Comparison of ENCODE assay signal across 3 cellular contexts in genomic region chr12:109274381-109274780, GRCh38.
TF ChIP-seq lines count a peak whose summit lies in the region.

No MANE protein-coding gene starts in this region.

TF ChIP-seq in HepG2, 621 proteins besides CTCF, POLR2A, EP300 and RAD21:
- TF ChIP-seq ZNF121 (CRISPR knock-in tag; IDR thresholded peaks at IDR 0.05): peak; percentile 54; the same call in 1 of the 2 replicates
- no peak for TF ChIP-seq REXO4 (CRISPR knock-in tag; IDR thresholded peaks at IDR 0.05; ENCODE audit: borderline replicate concordance)

TF ChIP-seq in HEK293, 187 proteins besides CTCF, POLR2A, EP300 and RAD21:
- TF ChIP-seq ZNF777 (tag by site-specific recombination; IDR thresholded peaks at IDR 0.05; ENCODE audit: borderline replicate concordance) (no peak), FEZF1 (tag by site-specific recombination; IDR thresholded peaks at IDR 0.05) (no peak), ZNF140 (tag by site-specific recombination; IDR thresholded peaks at IDR 0.05) (no peak), ZNF121 (tag by site-specific recombination; IDR thresholded peaks at IDR 0.05) (peak; percentile 51; the same call in 1 of the 2 replicates)

TF ChIP-seq in K562, 482 proteins besides CTCF, POLR2A, EP300 and RAD21:
- no peak for TF ChIP-seq CEBPB (tag; IDR thresholded peaks at IDR 0.05)
- peak; percentile 56; the same call in 1 of the 2 replicates for TF ChIP-seq ZNF121 (CRISPR knock-in tag; conservative IDR thresholded peaks at IDR 0.05)
- TF ChIP-seq FOXA1 (IDR thresholded peaks at IDR 0.05; ENCODE audit: borderline replicate concordance): no peak
